1 cellular context compared by ENCODE assay signal in genomic region chr19:5933391-5933998, GRCh38.
TF ChIP-seq lines count a peak whose summit lies in the region.

No MANE protein-coding gene starts in this region.

TF ChIP-seq in endothelial cell of umbilical vein, 7 proteins besides CTCF, POLR2A, EP300 and RAD21:
- TF ChIP-seq MYC (IDR thresholded peaks at IDR 0.05; ENCODE audit: low read depth, low read length): no peak
- TF ChIP-seq EZH2 (IDR thresholded peaks at IDR 0.05; ENCODE audit: borderline replicate concordance, low read depth, low read length, severe bottlenecking): no peak
- TF ChIP-seq POLR2AphosphoS5 (IDR thresholded peaks at IDR 0.05; ENCODE audit: insufficient read depth, low read depth, low read length): no peak
- no peak for TF ChIP-seq GATA2 (IDR thresholded peaks at IDR 0.05; ENCODE audit: insufficient read depth, insufficient read length, low read depth, low read length)
- TF ChIP-seq FOS (IDR thresholded peaks at IDR 0.05; ENCODE audit: borderline replicate concordance, insufficient read depth, low read length): no peak
- no peak for TF ChIP-seq JUN (IDR thresholded peaks at IDR 0.05; ENCODE audit: borderline replicate concordance, insufficient read depth, insufficient read length, low read depth)
- TF ChIP-seq MAX (IDR thresholded peaks at IDR 0.05; ENCODE audit: insufficient read depth, insufficient read length): no peak
